28 cellular contexts compared by ENCODE assay signal in genomic region chr1:222910699-222911098, GRCh38.
A peak's percentile ranks its signal among the peaks of the same experiment; 100 is the strongest.
DNase-seq lines count a peak whose midpoint lies in the region; ATAC-seq, FAIRE-seq and TF ChIP-seq lines count a peak whose summit lies in the region.
"Had no signal": no experiment of that assay in that cellular context is flagged by ENCODE, and none has a peak within 500 bp of the region (broad histone marks: within the 10 kb centered on the region; RNA-seq: fewer than 3 reads in every experiment).

No MANE protein-coding gene starts in this region.

- no peaks in the 10 kb centered on the region for H3K27me3 ChIP-seq in ovary
- H3K27me3 ChIP-seq: heart right ventricle, tibial artery had no signal

- H3K36me3 ChIP-seq in ovary, result no peaks in the 10 kb centered on the region
- H3K36me3 ChIP-seq: heart right ventricle, tibial artery had no signal

- no peak for ATAC-seq in A549
- ATAC-seq: activated CD8-positive, alpha-beta T cell treated with anti-CD3 and anti-CD28 coated beads for 36 hours; activated T-cell treated with anti-CD3 and anti-CD28 coated beads, Interleukin-2, amount 50 U/mL, for 4 hours; GM23338; heart right ventricle; K562; natural killer cell treated with Interleukin-12 subunit alpha and Interleukin-12 subunit beta and Interleukin-15 and Interleukin-18, amount 100 ng/mL, for 72 hours; stimulated activated naive B cell treated with anti-CD40 and anti-IgM and Interleukin-4, amounts not matched to agents 10 μg/mL and 1 μg/mL and 100 μg/mL, for 72 hours had no signal

- TF ChIP-seq POLR2A in A549 (IDR thresholded peaks at IDR 0.05; ENCODE audit: low read length) (no peak), ovary (IDR thresholded peaks at IDR 0.05) (no peak)

- POLR2A ChIA-PET in A549 (lab: Yijun Ruan, JAX), result no interaction called here

- DNase-seq in A549 (ENCODE audit: low read depth in 1 of 2, low spot score in 1 of 2) (no peak), HT1080 (ENCODE audit: low read depth) (peak; percentile 26), astrocyte of the hippocampus (ENCODE audit: low read depth, low spot score) (peak; percentile 41), iris pigment epithelial cell (ENCODE audit: low read depth) (peak; percentile 74), AML-193 (lab: John Stamatoyannopoulos, UW) (no peak), NCI-H1436 treated with DMSO at 0.1 percent for 48 hours (lab: John Stamatoyannopoulos, UW) (no peak), NCI-H2227 treated with DMSO at 0.1 percent for 48 hours (lab: John Stamatoyannopoulos, UW) (no peak), ovary (no peak)
- DNase-seq: activated B cell treated with CpG ODN at 0.5 μM for 24 hours; activated CD8-positive, alpha-beta T cell treated with anti-CD3 and anti-CD28 coated beads for 36 hours; activated naive CD4-positive, alpha-beta T cell treated with anti-CD3 and anti-CD28 coated beads, Interleukin-2, amount 50 U/mL, for 16 hours; activated T-cell treated with anti-CD3 and anti-CD28 coated beads, Interleukin-2, amount 50 U/mL, for 4 hours; CD4-positive, CD25-positive, alpha-beta regulatory T cell; dermis blood vessel endothelial cell; DMS53; erythroblast; heart right ventricle; NCI-H1092; NCI-H2081 treated with DMSO at 0.1 percent for 48 hours; NCI-H524 treated with DMSO at 0.1 percent for 48 hours; SHP77; stimulated activated naive B cell treated with anti-CD40 and anti-IgM and Interleukin-4, amounts not matched to agents 10 μg/mL and 1 μg/mL and 100 μg/mL, for 72 hours; T-helper 2 cell; tibial artery had no signal

- no peak overlapping the region for H3K4me2 ChIP-seq in A549
- H3K4me2 ChIP-seq: GM23338 had no signal

- no peak for FAIRE-seq in A549 (lab: Jason Lieb, UNC)
- FAIRE-seq: A204.1, K562 had no signal

- intact Hi-C loops in ovary (cut with DNase I), result no loop called here

- no peak for TF ChIP-seq CTCF in A549 (IDR thresholded peaks at IDR 0.05)
- TF ChIP-seq CTCF in ovary (IDR thresholded peaks at IDR 0.05), result no peak

- H3K27ac ChIP-seq in A549 (no peak overlapping the region), ovary (no peak overlapping the region)

- TF ChIP-seq RAD21 in A549 (conservative IDR thresholded peaks at IDR 0.05 in 1 of 2, IDR thresholded peaks at IDR 0.05 in 1 of 2), result no peak

- H3K4me3 ChIP-seq in A549 (no peak overlapping the region), ovary (no peak overlapping the region)
- H3K4me3 ChIP-seq: GM23338, heart right ventricle, K562, tibial artery had no signal

- peaks cover 15% of the 10 kb centered on the region; the same call in 2 of the 3 replicates for H3K4me1 ChIP-seq in A549
- no peaks in the 10 kb centered on the region for H3K4me1 ChIP-seq in ovary (ENCODE audit: insufficient read depth)

- H3K9me3 ChIP-seq in A549 (no peaks in the 10 kb centered on the region), ovary (no peaks in the 10 kb centered on the region)
- H3K9me3 ChIP-seq: heart right ventricle, tibial artery had no signal

- CTCF ChIA-PET in A549 (lab: Yijun Ruan, JAX), result no interaction called here

- TF ChIP-seq EP300 in A549 (IDR thresholded peaks at IDR 0.05) (no peak), ovary (IDR thresholded peaks at IDR 0.05) (no peak)

TF ChIP-seq in A549, 52 proteins besides CTCF, POLR2A, EP300 and RAD21:
- TF ChIP-seq MAFK (IDR thresholded peaks at IDR 0.05; ENCODE audit: partially characterized antibody), result peak; percentile 5
- TF ChIP-seq JUNB (IDR thresholded peaks at IDR 0.05), result no peak
- no peak for TF ChIP-seq CEBPB (IDR thresholded peaks at IDR 0.05)
- TF ChIP-seq FOSL2 (IDR thresholded peaks at IDR 0.05), result no peak
- no peak for TF ChIP-seq FOSL2 (CRISPR knock-in tag; IDR thresholded peaks at IDR 0.05)
- TF ChIP-seq HOXA7 (CRISPR knock-in tag; IDR thresholded peaks at IDR 0.05), result no peak
- TF ChIP-seq ZSCAN20 (CRISPR knock-in tag; IDR thresholded peaks at IDR 0.05), result no peak
TF ChIP-seq in A549: peak in this region for 1.

Comparison
In these comparisons a context has a peak if more than half of its experiments do, and no peak if none do; other contexts are left out.
1. DNase-seq: peak in HT1080 (single experiment), astrocyte of the hippocampus (single experiment) and iris pigment epithelial cell (single experiment); none in A549 (0 of 2), AML-193 (0 of 2), NCI-H1436 treated with DMSO at 0.1 percent for 48 hours (single experiment), NCI-H2227 treated with DMSO at 0.1 percent for 48 hours (single experiment) and ovary (0 of 5).